In the genomic region with DNA sequence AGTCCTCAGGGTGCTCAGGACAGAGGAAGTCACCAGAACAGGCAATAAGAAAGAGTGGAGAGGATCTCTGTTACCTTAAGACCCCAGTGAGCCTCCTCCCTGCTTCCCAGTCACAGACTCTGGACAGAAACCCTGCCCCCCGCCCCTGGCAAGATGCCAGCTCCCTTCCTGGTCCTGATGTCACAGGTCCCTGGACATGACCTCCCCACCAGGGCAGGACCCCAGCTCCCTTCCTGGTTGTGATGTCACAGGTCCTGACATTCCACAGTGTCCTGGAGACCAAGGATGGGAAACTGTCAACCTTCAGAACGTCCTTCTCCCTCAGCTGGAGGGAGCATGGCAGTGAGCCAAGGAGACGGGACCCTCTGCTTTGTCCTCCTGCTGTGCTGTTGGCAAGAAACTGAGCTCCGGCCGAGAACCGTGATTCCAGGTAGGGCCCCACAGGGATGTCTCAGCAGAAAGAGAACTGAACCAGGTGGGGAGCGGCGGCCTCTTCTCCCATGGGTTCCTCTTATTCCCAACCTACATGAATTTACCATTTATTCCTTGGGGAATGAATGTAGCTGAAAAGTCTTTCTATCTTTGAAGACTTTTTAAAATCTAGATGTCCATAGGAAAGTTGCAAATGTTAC, we compare ENCODE assay signal across 28 cellular contexts. TPM values are rescaled to one million over a fixed set of nuclear protein-coding genes. Genes with fewer than 3 reads are reported as not detected.
DNase-seq lines count a peak whose midpoint lies in the region; ATAC-seq, FAIRE-seq and TF ChIP-seq lines count a peak whose summit lies in the region.
"Had no signal": no experiment of that assay in that cellular context is flagged by ENCODE, and none has a peak within 500 bp of the region (broad histone marks: within the 10 kb centered on the region; RNA-seq: fewer than 3 reads in every experiment).

Gene SPACA7 (plus strand): TSS at position 306 of the 632 bp plus-strand sequence. CDS start 31 bp downstream, at position 337.

- no peak for TF ChIP-seq EP300 in K562 (IDR thresholded peaks at IDR 0.05; ENCODE audit: low read length)

- BruUV-seq in K562 (replicated peaks; lab: Mats Ljungman, UMichigan), result no TSS peak

- H2AFZ ChIP-seq in K562 (ENCODE audit: low read depth, low read length), result no peak within 1 kb of the TSS
- H2AFZ ChIP-seq: GM23338 had no signal

- no peak within 1 kb of the TSS for H3K27ac ChIP-seq in K562 (ENCODE audit: extremely low read depth, low read depth, low read length)
- H3K27ac ChIP-seq: A549; BLaER1 treated with 17β-estradiol and CSF1 and Interleukin-3, amounts not matched to agents 10 nM and 100 nM; HL-60 had no signal

- peak; percentile 70 for DNase-seq in COR-L47 (lab: John Stamatoyannopoulos, UW)
- peak; percentile 43 for DNase-seq in DMS79 treated with DMSO at 0.1 percent for 48 hours (lab: John Stamatoyannopoulos, UW)
- no peak for DNase-seq in K562 (ENCODE audit: extremely low read depth in 1 of 4, low spot score in 3 of 4)
- DNase-seq in osteocyte (ENCODE audit: extremely low spot score, unreplicated experiment), result peak; percentile 83
- no peak for DNase-seq in kidney glomerular epithelial cell (lab: John Stamatoyannopoulos, UW)
- DNase-seq in hypothalamus (lab: John Stamatoyannopoulos, UW), result no peak
- DNase-seq: AML-193; CD4-positive, alpha-beta T cell; DMS53; EL; GDM1; Karpas-422; NCI-H1105 treated with DMSO at 0.1 percent for 48 hours; NCI-H146; NCI-H1930; NCI-H2107; NCI-H510A; SIG-M5; SK-N-SH; SW 1271 had no signal

- peaks cover 28% of the 10 kb centered on the region for H3K9me3 Mint-ChIP-seq in osteocyte (ENCODE audit: unreplicated experiment)
- H3K9me3 Mint-ChIP-seq: CD4-positive, alpha-beta T cell had no signal

- TF ChIP-seq CTCF in K562 (IDR thresholded peaks at IDR 0.05 in 2 of 3, conservative IDR thresholded peaks at IDR 0.05 in 1 of 3; ENCODE audit: insufficient read depth in 2 of 3, low read depth in 1 of 3, low read length in 3 of 3) (no peak), osteocyte (IDR thresholded peaks at IDR 0.05) (no peak)

- H3K79me2 ChIP-seq in K562 (ENCODE audit: control insufficient read depth, insufficient read depth, low read length), result no peaks in the 10 kb centered on the region

- H3K4me3 Mint-ChIP-seq in osteocyte (ENCODE audit: unreplicated experiment), result no peak within 1 kb of the TSS
- H3K4me3 Mint-ChIP-seq: CD4-positive, alpha-beta T cell; GM23338 had no signal

- CTCF ChIA-PET in K562 (lab: Yijun Ruan, JAX; ENCODE audit: low intra/inter-chr PET ratio), result no interaction called here

- no peak within 1 kb of the TSS for H3K27ac Mint-ChIP-seq in osteocyte (ENCODE audit: unreplicated experiment)
- H3K27ac Mint-ChIP-seq: CD4-positive, alpha-beta T cell; GM23338 had no signal

- no peaks in the 10 kb centered on the region for H4K20me1 ChIP-seq in K562 (replicated peaks; ENCODE audit: control insufficient read depth, insufficient read depth, low read length)
- H4K20me1 ChIP-seq: BLaER1 treated with 17β-estradiol and CSF1 and Interleukin-3, amounts not matched to agents 10 nM and 100 nM had no signal

- no peak within 1 kb of the TSS for H3K9ac ChIP-seq in K562 (ENCODE audit: insufficient read depth in 1 of 2, low read depth in 2 of 2, low read length in 2 of 2)
- H3K9ac ChIP-seq: BLaER1 treated with 17β-estradiol and CSF1 and Interleukin-3, amounts not matched to agents 10 nM and 100 nM; SK-N-SH had no signal

- H3K36me3 ChIP-seq in K562 (ENCODE audit: control insufficient read depth, insufficient read depth, low read length), result no peaks in the 10 kb centered on the region
- H3K36me3 ChIP-seq: BLaER1 treated with 17β-estradiol and CSF1 and Interleukin-3, amounts not matched to agents 10 nM and 100 nM; HAP-1 had no signal

- no peaks in the 10 kb centered on the region for H3K9me1 ChIP-seq in K562 (ENCODE audit: control insufficient read depth, insufficient read depth, low read length)

- no peaks in the 10 kb centered on the region for H3K9me3 ChIP-seq in K562 (replicated peaks; ENCODE audit: control insufficient read depth, insufficient read depth, low read depth, low read length)
- H3K9me3 ChIP-seq: A549, HAP-1, SK-N-SH had no signal

- TF ChIP-seq RAD21 in K562 (CRISPR knock-in tag; conservative IDR thresholded peaks at IDR 0.05 in 1 of 2, IDR thresholded peaks at IDR 0.05 in 1 of 2), result no peak

- in situ Hi-C loops in K562 (cut with MboI), result no loop called here

- no peak for FAIRE-seq in K562 (lab: Jason Lieb, UNC)
- FAIRE-seq: A549, GM12878, RCC 7860 had no signal

- H3K27me3 Mint-ChIP-seq in osteocyte (ENCODE audit: unreplicated experiment), result peaks cover 3% of the 10 kb centered on the region

- H3K4me3 ChIP-seq in K562, result no peak within 1 kb of the TSS
- H3K4me3 ChIP-seq: A549; BLaER1 treated with 17β-estradiol and CSF1 and Interleukin-3, amounts not matched to agents 10 nM and 100 nM; GM12878; GM23338; HAP-1 had no signal

- WGBS in K562 (ENCODE audit: insufficient coverage, low coverage, missing lambda C conversion rate), result 0% methylated on average over 3 of the region's 8 CpGs

- no peaks in the 10 kb centered on the region for H3K27me3 ChIP-seq in K562 (ENCODE audit: control insufficient read depth in 2 of 2, insufficient read depth in 2 of 2, low read length in 2 of 2)
- H3K27me3 ChIP-seq: BLaER1 treated with 17β-estradiol and CSF1 and Interleukin-3, amounts not matched to agents 10 nM and 100 nM had no signal

- TF ChIP-seq POLR2A in K562 (conservative IDR thresholded peaks at IDR 0.05), result no peak

- H3K36me3 Mint-ChIP-seq in osteocyte (ENCODE audit: unreplicated experiment), result no peaks in the 10 kb centered on the region

- H3K4me1 ChIP-seq in K562 (replicated peaks in 1 of 2; ENCODE audit: control insufficient read depth in 2 of 2, insufficient read depth in 2 of 2, low read length in 2 of 2), result no peaks in the 10 kb centered on the region
- H3K4me1 ChIP-seq: A549; BLaER1 treated with 17β-estradiol and CSF1 and Interleukin-3, amounts not matched to agents 10 nM and 100 nM; HAP-1 had no signal

- ATAC-seq in K562, result no peak
- no peak for ATAC-seq in GM19328 (IDR thresholded peaks at IDR 0.05; ENCODE audit: unreplicated experiment)
- ATAC-seq: A549, GM12878, GM23338 had no signal

- H3K4me2 ChIP-seq in K562 (ENCODE audit: insufficient read depth, low read length), result no peak within 1 kb of the TSS
- H3K4me2 ChIP-seq: A549; BLaER1 treated with 17β-estradiol and CSF1 and Interleukin-3, amounts not matched to agents 10 nM and 100 nM; GM23338; SK-N-SH had no signal

- no peaks in the 10 kb centered on the region for H3K4me1 Mint-ChIP-seq in osteocyte (ENCODE audit: unreplicated experiment)
- H3K4me1 Mint-ChIP-seq: GM23338 had no signal

- intact Hi-C loops in K562 (cut with micrococcal nuclease), result no loop called here

- POLR2A ChIA-PET in K562 (lab: Yijun Ruan, JAX), result no interaction called here

RNA-seq across cellular contexts. Expression of gene SPACA7, which starts in this region (rescaled TPM):
- total RNA-seq in K562 (2011; cell fraction: chromatin; rRNA removed; ENCODE audit: low replicate concordance), result not detected in 2 replicates
- total RNA-seq in K562 (2011; cell fraction: nucleolus; rRNA removed), result not detected in 2 replicates
- total RNA-seq in K562 (2011; cell fraction: nucleoplasm; rRNA removed), result not detected in 2 replicates
- total RNA-seq in K562 (2014; rRNA removed) (not detected in 2 replicates), K562 (2014; rRNA removed; fragmentation: Illumina TruSeq; extraction: Trizol) (not detected in 2 replicates), K562 (2015; rRNA removed; fragmentation: Illumina TruSeq; extraction: Trizol) (not detected in 2 replicates), K562 (2021) (not detected in 2 replicates), osteocyte (not detected in 2 replicates)
- polyA plus RNA-seq in K562 (2011; rRNA removed) (not detected in 2 replicates), K562 (2014; fragmentation: Illumina TruSeq; extraction: Trizol) (not detected in 2 replicates), K562 (2014; fragmentation: Nextera tagmentation; extraction: Ambion mirVana) (not detected), K562 (2014; rRNA removed) (not detected in 2 replicates)
- polyA plus RNA-seq in K562 (2011; cell fraction: cytosol; rRNA removed), result not detected in 2 replicates
- not detected in 2 replicates for polyA plus RNA-seq in K562 (2011; cell fraction: nucleus; rRNA removed)
- not detected in 2 replicates for polyA plus RNA-seq in K562 (2012)
- not detected in 2 replicates for polyA minus RNA-seq in K562 (2011; rRNA and poly(A)+ RNA removed)
- polyA minus RNA-seq in K562 (2011; cell fraction: cytosol; rRNA and poly(A)+ RNA removed), result not detected in 2 replicates
- polyA minus RNA-seq in K562 (2011; cell fraction: nucleus; rRNA and poly(A)+ RNA removed), result not detected in 2 replicates
- total RNA-seq: CD4-positive, alpha-beta T cell; GM12878; GM23338 had no signal
- polyA plus RNA-seq: A549, GM12878, GM23338, SK-N-SH had no signal

Comparison
In these comparisons a context has a peak if more than half of its experiments do, and no peak if none do; other contexts are left out.
1. Peak in DNase-seq in osteocyte; RNA of the gene not detected or under 1 TPM.
2. DNase-seq: peak in COR-L47 (single experiment) and DMS79 treated with DMSO at 0.1 percent for 48 hours (single experiment); none in K562 (0 of 4), kidney glomerular epithelial cell (single experiment) and hypothalamus (0 of 51).